In genomic region chr19:13774217-13775191, GRCh38 we compare ENCODE assay signal across 8 cellular contexts. TPM values are rescaled to one million over a fixed set of nuclear protein-coding genes. Genes with fewer than 3 reads are reported as not detected.
A peak's percentile ranks its signal among the peaks of the same experiment; 100 is the strongest.
DNase-seq lines count a peak whose midpoint lies in the region; ATAC-seq, FAIRE-seq and TF ChIP-seq lines count a peak whose summit lies in the region.

TSS of gene C19orf53 (plus strand) at chr19:13774456. CDS start at chr19:13774478, 22 bp downstream.

- H3K27me3 ChIP-seq in bronchial epithelial cell (ENCODE audit: control insufficient read depth, insufficient read depth, low read length) (no peaks in the 10 kb centered on the region), small intestine (ENCODE audit: control insufficient read depth in 2 of 2, insufficient read depth in 2 of 2, low read length in 2 of 2) (no peaks in the 10 kb centered on the region)

- no peaks in the 10 kb centered on the region for H3K4me1 ChIP-seq in small intestine (ENCODE audit: control insufficient read depth in 2 of 2, insufficient read depth in 1 of 2, low read depth in 1 of 2, low read length in 1 of 2)

- WGBS in small intestine, 3 donors = 0 to 1% (median 0%) methylated on average over 61 of the region's 61 CpGs

- ATAC-seq in GM18907 (IDR thresholded peaks at IDR 0.05; ENCODE audit: unreplicated experiment) (peak; percentile 89), HG03159 (IDR thresholded peaks at IDR 0.05; ENCODE audit: unreplicated experiment) (peak; percentile 96)

- TF ChIP-seq CTCF in AG04449 (IDR thresholded peaks at IDR 0.05; ENCODE audit: insufficient read depth, low read length, missing control alignments) (no peak), WI38 (IDR thresholded peaks at IDR 0.05; ENCODE audit: low read depth, low read length) (no peak), bronchial epithelial cell (IDR thresholded peaks at IDR 0.05; ENCODE audit: insufficient read depth, low read length, severe bottlenecking) (no peak)

- no peaks in the 10 kb centered on the region for H3K9me3 ChIP-seq in small intestine (ENCODE audit: control insufficient read depth, low read depth)

- CTCF ChIA-PET in AG04449 (lab: Yijun Ruan, JAX) = interaction anchor here (0.7 to 2.7 kb wide), 9 partner anchors 10 to 180 kb away, joined by 3 to 10 read pairs (median 3); partner anchors contain the start of gene MRI1

- DNase-seq in AG04449 (ENCODE audit: low read depth, low spot score) (peak; percentile 73), NCI-H2227 treated with DMSO at 0.1 percent for 48 hours (lab: John Stamatoyannopoulos, UW) (peak; percentile 88), bronchial epithelial cell (ENCODE audit: low read depth) (peak; percentile 88), iPS-NIHi11 (ENCODE audit: low spot score) (peak; percentile 93), small intestine (peak; percentile 90)

- POLR2A ChIA-PET in AG04449 (lab: Yijun Ruan, JAX) = interaction anchor here (0.5 to 2.7 kb wide), 11 partner anchors 9 to 90 kb away, joined by 3 to 16 read pairs (median 4); partner anchors contain the start of genes MRI1 and ZSWIM4

- peaks cover 10% of the 10 kb centered on the region for H3K36me3 ChIP-seq in bronchial epithelial cell (ENCODE audit: control insufficient read depth, insufficient read depth, low read length)
- H3K36me3 ChIP-seq in small intestine (ENCODE audit: control insufficient read depth in 2 of 2, insufficient read depth in 2 of 2, low read length in 2 of 2) = peaks cover 4 to 8% of the 10 kb centered on the region in 2 donors

- FAIRE-seq in bronchial epithelial cell (lab: Jason Lieb, UNC) = peak; percentile 43
- no peak for FAIRE-seq in small intestine (lab: Jason Lieb, UNC)

- peak within 1 kb of the TSS; percentile 56 to 87 for H3K27ac ChIP-seq in small intestine (ENCODE audit: low read depth in 1 of 2, low read length in 1 of 2)

- peak within 1 kb of the TSS; percentile 96 for H3K4me3 ChIP-seq in AG04449 (ENCODE audit: low read depth, low read length)
- peak within 1 kb of the TSS; percentile 96 for H3K4me3 ChIP-seq in WI38 (ENCODE audit: low read depth, low read length)
- H3K4me3 ChIP-seq in bronchial epithelial cell (ENCODE audit: low read depth, low read length) = peak within 1 kb of the TSS; percentile 88
- peak within 1 kb of the TSS; percentile 78 to 98 for H3K4me3 ChIP-seq in small intestine (ENCODE audit: low read depth in 1 of 2, low read length in 2 of 2)

RNA-seq across cellular contexts. Expression of gene C19orf53, which starts in this region (rescaled TPM):
- total RNA-seq in bronchial epithelial cell = 45.8 and 55.5 TPM in 2 replicates
- polyA plus RNA-seq in small intestine = 100 to 1,000 TPM; 115 to 126 (median 121) TPM

Comparison
In these comparisons a context has a peak if more than half of its experiments do, and no peak if none do; other contexts are left out.
1. Peak in every context shown above with its lines: DNase-seq, ATAC-seq, H3K4me3 ChIP-seq and H3K27ac ChIP-seq.